ENCODE assay signal across 8 cellular contexts in the genomic region with DNA sequence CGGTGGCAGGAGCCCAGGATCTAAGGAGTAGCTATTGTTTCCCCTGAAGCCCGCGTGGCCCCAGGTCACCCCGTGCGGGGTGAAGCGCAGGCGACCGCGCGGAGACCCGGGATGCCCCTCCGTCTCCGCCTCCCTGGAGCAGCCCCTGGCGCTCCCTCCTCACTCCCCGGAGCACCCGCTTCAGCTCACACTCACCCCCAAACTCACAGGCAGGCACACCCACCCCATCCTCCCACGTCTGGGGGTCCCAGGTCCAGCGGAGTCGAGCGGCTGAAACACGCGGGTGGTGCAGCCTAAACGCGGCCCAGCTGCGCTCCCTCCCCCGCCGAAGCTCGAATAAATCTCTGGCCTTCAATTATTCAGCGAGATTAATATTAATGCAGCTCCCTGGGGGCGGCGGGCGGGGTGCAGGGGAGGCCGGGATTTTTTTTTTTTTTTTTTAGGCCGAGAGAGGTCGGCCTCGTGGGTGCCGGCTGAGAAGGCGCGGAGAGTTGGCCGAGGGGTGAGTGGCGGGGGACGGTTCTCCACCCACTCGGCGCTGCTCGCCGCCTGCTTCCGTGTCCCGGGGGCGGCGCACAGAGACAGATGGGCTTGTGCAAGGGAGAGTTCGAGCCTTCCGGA. TPM values are rescaled to one million over a fixed set of nuclear protein-coding genes. Genes with fewer than 3 reads are reported as not detected.
DNase-seq lines count a peak whose midpoint lies in the region; ATAC-seq and TF ChIP-seq lines count a peak whose summit lies in the region.

No MANE protein-coding gene starts in this region.

- H3K36me3 ChIP-seq in RWPE2 (ENCODE audit: low read depth): no peaks in the 10 kb centered on the region
- H3K36me3 ChIP-seq in psoas muscle (ENCODE audit: insufficient read depth in 1 of 2, low read depth in 1 of 2): no peaks in the 10 kb centered on the region

- H3K27ac ChIP-seq in RWPE2 (ENCODE audit: poor library complexity, severe bottlenecking): no peak overlapping the region
- H3K27ac ChIP-seq in psoas muscle: no peak overlapping the region

- peak overlapping the region; percentile 21 for H3K4me3 ChIP-seq in RWPE2 (ENCODE audit: severe bottlenecking)
- peak overlapping the region; percentile 43 for H3K4me3 ChIP-seq in fibroblast of mammary gland (ENCODE audit: control insufficient read depth, low read depth, low read length)
- peak overlapping the region; percentile 63 for H3K4me3 ChIP-seq in psoas muscle

- DNase-seq in EL (peak; percentile 25), RWPE2 (ENCODE audit: low spot score) (no peak), fibroblast of mammary gland (ENCODE audit: low read depth) (peak; percentile 17), psoas muscle (peak; percentile 18 to 53), NCI-H1105 treated with DMSO at 0.1 percent for 48 hours (lab: John Stamatoyannopoulos, UW) (no peak), NCI-H1092 (lab: John Stamatoyannopoulos, UW) (no peak), NCI-H2171 treated with DMSO at 0.1 percent for 48 hours (lab: John Stamatoyannopoulos, UW) (no peak)

- peaks cover 97% of the 10 kb centered on the region for H3K27me3 ChIP-seq in RWPE2 (ENCODE audit: insufficient read depth, poor library complexity, severe bottlenecking)
- peaks cover 10 to 57% (median 10%) of the 10 kb centered on the region in 3 donors for H3K27me3 ChIP-seq in psoas muscle (ENCODE audit: insufficient read depth in 3 of 3, low read length in 2 of 3)

- TF ChIP-seq CTCF in RWPE2 (IDR thresholded peaks at IDR 0.05; ENCODE audit: poor library complexity, severe bottlenecking) (no peak), fibroblast of mammary gland (conservative IDR thresholded peaks at IDR 0.05; ENCODE audit: control insufficient read depth, insufficient read depth, low read depth, low read length) (no peak), psoas muscle (IDR thresholded peaks at IDR 0.05) (no peak)

- H3K9me3 ChIP-seq in RWPE2 (ENCODE audit: severe bottlenecking) (no peaks in the 10 kb centered on the region), psoas muscle (no peaks in the 10 kb centered on the region)

- ATAC-seq in RWPE2 (ENCODE audit: low read depth) (peak; percentile 15; the same call in 1 of the 3 replicates), psoas muscle (peak in 3 of 4 donors; percentile 23 to 62 (median 38)), HG02588 (IDR thresholded peaks at IDR 0.05; ENCODE audit: unreplicated experiment) (no peak)

- WGBS in psoas muscle, 3 donors: 1% methylated on average over 46 to 52 of the region's 52 CpGs

- intact Hi-C loops in psoas muscle (cut with DNase I): no loop called here

- H3K4me1 ChIP-seq in RWPE2 (ENCODE audit: insufficient read depth, poor library complexity, severe bottlenecking) (no peaks in the 10 kb centered on the region), psoas muscle (peaks cover 5% of the 10 kb centered on the region)

RNA-seq across cellular contexts. Expression of a gene that starts 0.5 kb away (rescaled TPM):
- total RNA-seq in psoas muscle: 1 to 10 TPM in 2 of 4 donors, under 1 TPM in 2; 0.08 to 2.0 (median 0.91) TPM
- polyA plus RNA-seq in psoas muscle: under 1 TPM; 0.05 to 0.70 (median 0.35) TPM

Comparison
In these comparisons a context has a peak if more than half of its experiments do, and no peak if none do; other contexts are left out.
1. DNase-seq: peak in EL (single experiment), fibroblast of mammary gland (single experiment) and psoas muscle (2 of 2); none in RWPE2 (single experiment), NCI-H1105 treated with DMSO at 0.1 percent for 48 hours (single experiment), NCI-H1092 (single experiment) and NCI-H2171 treated with DMSO at 0.1 percent for 48 hours (single experiment).
2. Peak in every context shown above with its lines, with median percentiles within 50 percentile points of each other: H3K4me3 ChIP-seq.